16 cellular contexts compared by ENCODE assay signal in genomic region chr10:47423476-47423875, GRCh38.
"Had no signal": no experiment of that assay in that cellular context is flagged by ENCODE, and none has a peak within 500 bp of the region (broad histone marks: within the 10 kb centered on the region; RNA-seq: fewer than 3 reads in every experiment).

No MANE protein-coding gene starts in this region.

- H3K27ac Mint-ChIP-seq: activated CD4-positive, alpha-beta T cell treated with anti-CD3 and anti-CD28 coated beads for 36 hours; activated naive CD4-positive, alpha-beta T cell treated with anti-CD3 and anti-CD28 coated beads, Interleukin-2, amount 10 ng/mL, durations not matched to agents 7 days and 5 days; activated T-helper 2 cell treated with anti-CD3 and anti-CD28 coated beads, Interferon-gamma antibody, Interleukin-2, Interleukin-4, amounts not matched to agents 10 μg/mL and 5 μg/mL and 100 μg/mL, durations not matched to agents 14 hours and 24 hours and 36 hours; neural progenitor cell; stimulated activated naive CD8-positive, alpha-beta T cell treated with anti-CD3 and anti-CD28 coated beads, Interleukin-15, Interleukin-2, amounts not matched to agents 100 ng/mL and 50 ng/mL, for 24 hours had no signal

- H3K4me1 Mint-ChIP-seq: activated CD4-positive, alpha-beta T cell treated with anti-CD3 and anti-CD28 coated beads for 36 hours; activated naive CD4-positive, alpha-beta T cell treated with anti-CD3 and anti-CD28 coated beads, Interleukin-2, amount 10 ng/mL, durations not matched to agents 7 days and 5 days had no signal

- H3K4me1 ChIP-seq: adrenal gland, body of pancreas, esophagus squamous epithelium, neural progenitor cell, upper lobe of right lung had no signal

- H3K9ac ChIP-seq: neural progenitor cell had no signal

- H3K9me3 ChIP-seq: adrenal gland, body of pancreas, esophagus squamous epithelium, ovary, upper lobe of right lung had no signal

- H3K4me3 ChIP-seq: adrenal gland, body of pancreas, dorsolateral prefrontal cortex, esophagus squamous epithelium, neural progenitor cell, ovary, upper lobe of right lung had no signal

- H3K27me3 ChIP-seq: adrenal gland, body of pancreas, dorsolateral prefrontal cortex, esophagus squamous epithelium, neural progenitor cell, ovary, upper lobe of right lung had no signal

- H3K36me3 ChIP-seq: adrenal gland, esophagus squamous epithelium, neural progenitor cell, ovary, upper lobe of right lung, WERI-Rb-1 had no signal

- H3K4me2 ChIP-seq: neural progenitor cell had no signal

- H3K4me3 Mint-ChIP-seq: activated CD4-positive, alpha-beta T cell treated with anti-CD3 and anti-CD28 coated beads for 36 hours; activated naive CD4-positive, alpha-beta T cell treated with anti-CD3 and anti-CD28 coated beads, Interleukin-2, amount 10 ng/mL, durations not matched to agents 7 days and 5 days; neural progenitor cell; stimulated activated naive CD8-positive, alpha-beta T cell treated with anti-CD3 and anti-CD28 coated beads, Interleukin-15, Interleukin-2, amounts not matched to agents 100 ng/mL and 50 ng/mL, for 24 hours had no signal

- H3K27me3 Mint-ChIP-seq: activated CD4-positive, alpha-beta T cell treated with anti-CD3 and anti-CD28 coated beads for 36 hours; stimulated activated naive CD8-positive, alpha-beta T cell treated with anti-CD3 and anti-CD28 coated beads, Interleukin-15, Interleukin-2, amounts not matched to agents 100 ng/mL and 50 ng/mL, for 24 hours had no signal

- H3K36me3 Mint-ChIP-seq: activated naive CD4-positive, alpha-beta T cell treated with anti-CD3 and anti-CD28 coated beads, Interleukin-2, amount 10 ng/mL, durations not matched to agents 7 days and 5 days; neural progenitor cell had no signal

- DNase-seq: activated CD4-positive, alpha-beta T cell treated with anti-CD3 and anti-CD28 coated beads for 36 hours; activated CD8-positive, alpha-beta memory T cell treated with anti-CD3 and anti-CD28 coated beads for 24 hours; activated naive CD4-positive, alpha-beta T cell treated with anti-CD3 and anti-CD28 coated beads, Interleukin-2, amount 10 ng/mL, durations not matched to agents 7 days and 5 days; body of pancreas; dorsolateral prefrontal cortex; esophagus squamous epithelium; foreskin fibroblast; ovary; stimulated activated CD4-positive, alpha-beta T cell treated with anti-CD3 and anti-CD28 coated beads, Interleukin-4, amount 100 ng/mL, for 24 hours; T-helper 1 cell; upper lobe of right lung; WERI-Rb-1 had no signal

- ATAC-seq: activated CD4-positive, alpha-beta T cell treated with anti-CD3 and anti-CD28 coated beads for 36 hours; body of pancreas; upper lobe of right lung had no signal

- H3K27ac ChIP-seq: adrenal gland, body of pancreas, dorsolateral prefrontal cortex, esophagus squamous epithelium, neural progenitor cell, ovary, upper lobe of right lung, WERI-Rb-1 had no signal

- H3K9me3 Mint-ChIP-seq: activated naive CD4-positive, alpha-beta T cell treated with anti-CD3 and anti-CD28 coated beads, Interleukin-2, amount 10 ng/mL, durations not matched to agents 7 days and 5 days; activated T-helper 2 cell treated with anti-CD3 and anti-CD28 coated beads, Interferon-gamma antibody, Interleukin-2, Interleukin-4, amounts not matched to agents 10 μg/mL and 5 μg/mL and 100 μg/mL, durations not matched to agents 14 hours and 24 hours and 36 hours had no signal

- H2AFZ ChIP-seq: neural progenitor cell had no signal
